8 cellular contexts compared by ENCODE assay signal in genomic region chr16:3020247-3020603, GRCh38. TPM values are rescaled to one million over a fixed set of nuclear protein-coding genes. Genes with fewer than 3 reads are reported as not detected.
DNase-seq lines count a peak whose midpoint lies in the region; ATAC-seq and TF ChIP-seq lines count a peak whose summit lies in the region.

TNFRSF12A (plus strand) TSS chr16:3020368; CDS start chr16:3020398, 30 bp downstream.

- peaks cover 0 to 45% (median 41%) of the 10 kb centered on the region in 11 experiments; a peak in 19 of 22 replicates for H4K20me1 ChIP-seq in BLaER1 treated with 17β-estradiol and CSF1 and Interleukin-3, amounts not matched to agents 10 nM and 100 nM

- H3K27ac ChIP-seq in BLaER1 treated with 17β-estradiol and CSF1 and Interleukin-3, amounts not matched to agents 10 nM and 100 nM = peak within 1 kb of the TSS in 10 of 11 experiments; percentile 28 to 96 (median 67); a peak in 18 of 22 replicates
- peak within 1 kb of the TSS; percentile 99 for H3K27ac ChIP-seq in epithelial cell of prostate

- peak; percentile 27 for ATAC-seq in GM21381 (IDR thresholded peaks at IDR 0.05; ENCODE audit: unreplicated experiment)
- ATAC-seq in mucosa of descending colon = peak; percentile 65
- ATAC-seq in HG03565 (IDR thresholded peaks at IDR 0.05; ENCODE audit: unreplicated experiment) = no peak

- H3K27me3 ChIP-seq in BLaER1 treated with 17β-estradiol and CSF1 and Interleukin-3, amounts not matched to agents 10 nM and 100 nM = peaks cover 4 to 44% (median 34%) of the 10 kb centered on the region in 11 experiments; a peak in 15 of 22 replicates

- peak within 1 kb of the TSS; percentile 58 to 82 (median 72) for H3K4me3 ChIP-seq in BLaER1 treated with 17β-estradiol and CSF1 and Interleukin-3, amounts not matched to agents 10 nM and 100 nM
- H3K4me3 ChIP-seq in mucosa of descending colon = peak within 1 kb of the TSS; percentile 10

- TF ChIP-seq CTCF in mucosa of descending colon (IDR thresholded peaks at IDR 0.05) = no peak

- peaks cover 44 to 62% (median 59%) of the 10 kb centered on the region in 10 experiments for H3K4me1 ChIP-seq in BLaER1 treated with 17β-estradiol and CSF1 and Interleukin-3, amounts not matched to agents 10 nM and 100 nM
- H3K4me1 ChIP-seq in mucosa of descending colon (ENCODE audit: low read depth) = peaks cover 47% of the 10 kb centered on the region

- peak within 1 kb of the TSS; percentile 33 to 96 (median 81); a peak in 21 of 22 replicates for H3K9ac ChIP-seq in BLaER1 treated with 17β-estradiol and CSF1 and Interleukin-3, amounts not matched to agents 10 nM and 100 nM

- H3K9me3 ChIP-seq in BLaER1 treated with 17β-estradiol and CSF1 and Interleukin-3, amounts not matched to agents 10 nM and 100 nM (replicated peaks in 1 of 11) = no peaks in the 10 kb centered on the region
- no peaks in the 10 kb centered on the region for H3K9me3 ChIP-seq in mucosa of descending colon

- H3K4me2 ChIP-seq in BLaER1 treated with 17β-estradiol and CSF1 and Interleukin-3, amounts not matched to agents 10 nM and 100 nM = peak within 1 kb of the TSS; percentile 95 to 100 (median 99)

- peak; percentile 57 for DNase-seq in NOMO-1 treated with dmso at 0.1 percent for 144 hours (lab: John Stamatoyannopoulos, UW; ENCODE audit: unreplicated experiment)
- peak; percentile 77 for DNase-seq in activated T-cell treated with anti-CD3 and anti-CD28 coated beads for 48 hours (ENCODE audit: low read depth)
- no peak for DNase-seq in epithelial cell of prostate (ENCODE audit: low read depth, low spot score)
- peak; percentile 85 to 88 (median 87) for DNase-seq in mucosa of descending colon
- DNase-seq in stimulated activated naive CD4-positive, alpha-beta T cell (lab: John Stamatoyannopoulos, UW) = peak in 5 of 6 experiments; percentile 27 to 64 (median 51)

- peaks cover 0 to 3% (median 0%) of the 10 kb centered on the region in 11 experiments; a peak in 4 of 22 replicates for H3K36me3 ChIP-seq in BLaER1 treated with 17β-estradiol and CSF1 and Interleukin-3, amounts not matched to agents 10 nM and 100 nM
- no peaks in the 10 kb centered on the region for H3K36me3 ChIP-seq in mucosa of descending colon (ENCODE audit: low read depth)

- intact Hi-C loops in mucosa of descending colon (cut with DNase I, micrococcal nuclease) = no loop called here

RNA-seq across cellular contexts. Expression of gene TNFRSF12A, which starts in this region (rescaled TPM):
- total RNA-seq in mucosa of descending colon = 1 to 10 TPM; 5.4 to 8.6 (median 6.7) TPM
